10 cellular contexts compared by ENCODE assay signal in genomic region chr2:223538920-223539440, GRCh38.
A peak's percentile ranks its signal among the peaks of the same experiment; 100 is the strongest.
DNase-seq lines count a peak whose midpoint lies in the region; ATAC-seq and TF ChIP-seq lines count a peak whose summit lies in the region.
"Had no signal": no experiment of that assay in that cellular context is flagged by ENCODE, and none has a peak within 500 bp of the region (broad histone marks: within the 10 kb centered on the region; RNA-seq: fewer than 3 reads in every experiment).

No MANE protein-coding gene starts in this region.

- TF ChIP-seq POLR2A in testis (IDR thresholded peaks at IDR 0.05), result no peak

- no peaks in the 10 kb centered on the region for H3K27me3 ChIP-seq in testis
- H3K27me3 ChIP-seq: pancreas, Peyer's patch had no signal

- no peaks in the 10 kb centered on the region for H3K36me3 ChIP-seq in testis (ENCODE audit: low read depth, missing control alignments)
- H3K36me3 ChIP-seq: pancreas, Peyer's patch had no signal

- DNase-seq in NCI-H2196 (lab: John Stamatoyannopoulos, UW; ENCODE audit: unreplicated experiment) (peak; percentile 30), NCI-H2196 treated with DMSO at 0.1 percent for 48 hours (lab: John Stamatoyannopoulos, UW; ENCODE audit: unreplicated experiment) (no peak), SHP77 treated with DMSO at 0.1 percent for 48 hours (lab: John Stamatoyannopoulos, UW) (peak; percentile 97), left ventricle myocardium superior (no peak), testis (peak; percentile 33), SKM-1 (lab: John Stamatoyannopoulos, UW; ENCODE audit: unreplicated experiment) (no peak)
- DNase-seq: pancreas, Peyer's patch had no signal

- 17 to 39% methylated on average over 8 of the region's 8 CpGs for WGBS in testis, 2 donors

- H3K9me3 ChIP-seq in testis, result no peaks in the 10 kb centered on the region
- H3K9me3 ChIP-seq: pancreas, Peyer's patch had no signal

- ATAC-seq in left ventricle myocardium superior, result peak; percentile 88
- no peak for ATAC-seq in HG03135 (IDR thresholded peaks at IDR 0.05; ENCODE audit: unreplicated experiment)
- ATAC-seq in GM21737 (IDR thresholded peaks at IDR 0.05; ENCODE audit: unreplicated experiment), result no peak

- H3K27ac ChIP-seq in testis, result no peak overlapping the region
- H3K27ac ChIP-seq: pancreas, Peyer's patch had no signal

- no peak overlapping the region for H3K4me3 ChIP-seq in testis
- H3K4me3 ChIP-seq: pancreas, Peyer's patch had no signal

- H3K4me1 ChIP-seq in testis, result peaks cover 9% of the 10 kb centered on the region
- H3K4me1 ChIP-seq: Peyer's patch had no signal

- intact Hi-C loops in left ventricle myocardium superior (cut with micrococcal nuclease), result no loop called here
- intact Hi-C loops in testis (cut with DNase I; ENCODE audit: low total_unique reads), result no loop called here

- TF ChIP-seq CTCF in testis (IDR thresholded peaks at IDR 0.05), result no peak

Comparison
In these comparisons a context has a peak if more than half of its experiments do, and no peak if none do; other contexts are left out.
1. DNase-seq: peak in NCI-H2196 (single experiment), SHP77 treated with DMSO at 0.1 percent for 48 hours (single experiment) and testis (single experiment); none in NCI-H2196 treated with DMSO at 0.1 percent for 48 hours (single experiment), left ventricle myocardium superior (single experiment) and SKM-1 (single experiment).